ENCODE assay signal across 22 cellular contexts in genomic region chr4:15668566-15669435, GRCh38. TPM values are rescaled to one million over a fixed set of nuclear protein-coding genes. Genes with fewer than 3 reads are reported as not detected.
DNase-seq lines count a peak whose midpoint lies in the region; ATAC-seq, FAIRE-seq and TF ChIP-seq lines count a peak whose summit lies in the region.
"Had no signal": no experiment of that assay in that cellular context is flagged by ENCODE, and none has a peak within 500 bp of the region (broad histone marks: within the 10 kb centered on the region; RNA-seq: fewer than 3 reads in every experiment).

No MANE protein-coding gene starts in this region.

- no TSS peak for BruUV-seq in PC-9 (replicated peaks; lab: Mats Ljungman, UMichigan)

- H3K36me3 ChIP-seq in PC-9 (ENCODE audit: low read depth): peaks cover 21% of the 10 kb centered on the region
- H3K36me3 ChIP-seq: ascending aorta, esophagus squamous epithelium, uterus had no signal

- peaks cover 22% of the 10 kb centered on the region for H3F3A ChIP-seq in PC-9 (ENCODE audit: insufficient read depth, low read depth)

- intact Hi-C loops in PC-9 (cut with micrococcal nuclease; ENCODE audit: unreplicated experiment) (no loop called here), dorsolateral prefrontal cortex (cut with DNase I) (no loop called here)

- peaks cover 21% of the 10 kb centered on the region for H3K79me2 ChIP-seq in PC-9 (ENCODE audit: low read depth)

- H3K4me3 ChIP-seq in PC-9: no peak overlapping the region
- peak overlapping the region in 7 of 59 donors; percentile 4 to 20 (median 12) for H3K4me3 ChIP-seq in dorsolateral prefrontal cortex
- H3K4me3 ChIP-seq: ascending aorta, esophagus squamous epithelium, uterus had no signal

- peaks cover 4% of the 10 kb centered on the region for H3K4me1 Mint-ChIP-seq in activated naive CD8-positive, alpha-beta T cell treated with anti-CD3 and anti-CD28 coated beads for 36 hours
- H3K4me1 Mint-ChIP-seq: memory B cell had no signal

- DNase-seq in D721Med (ENCODE audit: insufficient read length, low spot score) (no peak), PC-9 (no peak), dorsolateral prefrontal cortex (no peak), pons (ENCODE audit: low spot score) (peak; percentile 74), NCI-H1105 treated with DMSO at 0.1 percent for 48 hours (lab: John Stamatoyannopoulos, UW) (no peak)
- no peak for DNase-seq in activated CD4-positive, alpha-beta T cell treated with anti-CD3 and anti-CD28 coated beads, Interleukin-2, amount 50 U/mL, for 4 hours
- no peak for DNase-seq in activated naive CD8-positive, alpha-beta T cell treated with anti-CD3 and anti-CD28 coated beads for 36 hours
- DNase-seq: activated CD4-positive, alpha-beta T cell treated with anti-CD3 and anti-CD28 coated beads for 36 hours; activated naive CD4-positive, alpha-beta T cell treated with anti-CD3 and anti-CD28 coated beads, Interleukin-2, amount 50 U/mL, for 16 hours; CD4-positive, alpha-beta memory T cell; effector memory CD4-positive, alpha-beta T cell; esophagus squamous epithelium; kidney glomerular epithelial cell; NCI-H2029; NCI-H226; OCI-M1; SHP77; uterus had no signal

- no peaks in the 10 kb centered on the region for H3K27me3 Mint-ChIP-seq in activated naive CD8-positive, alpha-beta T cell treated with anti-CD3 and anti-CD28 coated beads for 36 hours
- H3K27me3 Mint-ChIP-seq: activated CD4-positive, alpha-beta T cell treated with anti-CD3 and anti-CD28 coated beads for 36 hours; CD4-positive, alpha-beta memory T cell; memory B cell had no signal

- no peaks in the 10 kb centered on the region for H3K9me3 Mint-ChIP-seq in activated naive CD8-positive, alpha-beta T cell treated with anti-CD3 and anti-CD28 coated beads for 36 hours
- H3K9me3 Mint-ChIP-seq: activated T-helper 1 cell treated with anti-CD3 and anti-CD28 coated beads, Interleukin-12 subunit alpha, Interleukin-12 subunit beta, Interleukin-2, Interleukin-4 antibody, amounts not matched to agents 30 ng/mL and 10 ng/mL and 1 ng/mL, durations not matched to agents 14 hours and 24 hours and 36 hours; CD4-positive, alpha-beta memory T cell; memory B cell had no signal

- H3K9me3 ChIP-seq in PC-9 (ENCODE audit: insufficient read depth, low read depth): no peaks in the 10 kb centered on the region; the same call in 1 of the 2 replicates
- H3K9me3 ChIP-seq: ascending aorta, esophagus squamous epithelium, uterus had no signal

- H3K4me2 ChIP-seq in PC-9: no peak overlapping the region

- no peaks in the 10 kb centered on the region for H3K27me3 ChIP-seq in PC-9 (ENCODE audit: insufficient read depth, low read depth)
- H3K27me3 ChIP-seq in dorsolateral prefrontal cortex: no peaks in the 10 kb centered on the region
- H3K27me3 ChIP-seq: ascending aorta, esophagus squamous epithelium, uterus had no signal

- no peaks in the 10 kb centered on the region for H4K20me1 ChIP-seq in PC-9 (ENCODE audit: insufficient read depth)

- TF ChIP-seq CTCF in D721Med (IDR thresholded peaks at IDR 0.05; ENCODE audit: insufficient read depth, missing control alignments): no peak
- no peak for TF ChIP-seq CTCF in PC-9 (conservative IDR thresholded peaks at IDR 0.05)
- peak in 1 of 56 donors; percentile 8 for TF ChIP-seq CTCF in dorsolateral prefrontal cortex (IDR thresholded peaks at IDR 0.05 in 54 of 56, conservative IDR thresholded peaks at IDR 0.05 in 2 of 56; ENCODE audit: low read depth in 1 of 56, partially characterized antibody in 56 of 56)

- no peak for ATAC-seq in HG02623 (IDR thresholded peaks at IDR 0.05; ENCODE audit: unreplicated experiment)
- ATAC-seq: activated CD4-positive, alpha-beta T cell treated with anti-CD3 and anti-CD28 coated beads for 36 hours had no signal

- peak; percentile 70 for FAIRE-seq in D721Med (lab: Jason Lieb, UNC)

- H3K4me1 ChIP-seq in PC-9 (replicated peaks; ENCODE audit: insufficient read depth): peaks cover 19% of the 10 kb centered on the region
- H3K4me1 ChIP-seq: uterus had no signal

- H3K36me3 Mint-ChIP-seq in activated naive CD8-positive, alpha-beta T cell treated with anti-CD3 and anti-CD28 coated beads for 36 hours: peaks cover 19% of the 10 kb centered on the region
- H3K36me3 Mint-ChIP-seq: CD4-positive, alpha-beta memory T cell; memory B cell had no signal

- no peak overlapping the region for H3K27ac Mint-ChIP-seq in activated naive CD8-positive, alpha-beta T cell treated with anti-CD3 and anti-CD28 coated beads for 36 hours
- H3K27ac Mint-ChIP-seq: activated CD4-positive, alpha-beta T cell treated with anti-CD3 and anti-CD28 coated beads for 36 hours; activated T-helper 1 cell treated with anti-CD3 and anti-CD28 coated beads, Interleukin-12 subunit alpha, Interleukin-12 subunit beta, Interleukin-2, Interleukin-4 antibody, amounts not matched to agents 30 ng/mL and 10 ng/mL and 1 ng/mL, durations not matched to agents 14 hours and 24 hours and 36 hours; memory B cell had no signal

- POLR2A ChIA-PET in PC-9 (lab: Charles Lee; ENCODE audit: unreplicated experiment): no interaction called here

- H3K4me3 Mint-ChIP-seq in activated naive CD8-positive, alpha-beta T cell treated with anti-CD3 and anti-CD28 coated beads for 36 hours: no peak overlapping the region
- H3K4me3 Mint-ChIP-seq: activated CD4-positive, alpha-beta T cell treated with anti-CD3 and anti-CD28 coated beads for 36 hours; activated T-helper 1 cell treated with anti-CD3 and anti-CD28 coated beads, Interleukin-12 subunit alpha, Interleukin-12 subunit beta, Interleukin-2, Interleukin-4 antibody, amounts not matched to agents 30 ng/mL and 10 ng/mL and 1 ng/mL, durations not matched to agents 14 hours and 24 hours and 36 hours; CD4-positive, alpha-beta memory T cell; memory B cell had no signal

- H3K9me2 ChIP-seq in PC-9 (ENCODE audit: insufficient read depth): no peaks in the 10 kb centered on the region

- CTCF ChIA-PET in PC-9 (lab: Charles Lee): no interaction called here

- H2AFZ ChIP-seq in PC-9: no peak overlapping the region

- H3K27ac ChIP-seq in PC-9: peak overlapping the region; percentile 32; the same call in 1 of the 2 replicates
- H3K27ac ChIP-seq in dorsolateral prefrontal cortex: peak overlapping the region; percentile 9 to 98 (median 83)
- H3K27ac ChIP-seq: ascending aorta, esophagus squamous epithelium, uterus had no signal

RNA-seq across cellular contexts. Expression of gene FAM200B, which starts 12.8 kb away (rescaled TPM):
- total RNA-seq in PC-9 (2021): 20.5 and 32.4 TPM in 2 replicates
- total RNA-seq in dorsolateral prefrontal cortex: 10 to 100 TPM; 44.8 to 87.8 (median 59.0) TPM
- 10 to 100 TPM; 13.1 to 15.0 TPM for total RNA-seq in activated naive CD8-positive, alpha-beta T cell treated with anti-CD3 and anti-CD28 coated beads for 36 hours

RNA-seq across cellular contexts. Expression of gene FBXL5, which starts 13.6 kb away (rescaled TPM):
- total RNA-seq in PC-9 (2021): 40.7 and 45.0 TPM in 2 replicates
- 100 to 1,000 TPM in 33 of 120 experiments, 10 to 100 TPM in 87; 72.7 to 124 (median 93.8) TPM for total RNA-seq in dorsolateral prefrontal cortex
- total RNA-seq in activated naive CD8-positive, alpha-beta T cell treated with anti-CD3 and anti-CD28 coated beads for 36 hours: 10 to 100 TPM; 30.3 to 31.0 TPM

RNA-seq across cellular contexts. Expression of gene BST1, which starts 34.1 kb away (rescaled TPM):
- total RNA-seq in PC-9 (2021): 0.31 TPM in 1 of 2 replicates, not detected in the other
- total RNA-seq in dorsolateral prefrontal cortex: 1 to 10 TPM in 101 of 120 experiments, under 1 TPM in 19; 0.48 to 5.2 (median 1.9) TPM
- under 1 TPM; 0.38 to 0.54 TPM for total RNA-seq in activated naive CD8-positive, alpha-beta T cell treated with anti-CD3 and anti-CD28 coated beads for 36 hours
